In the genomic region with DNA sequence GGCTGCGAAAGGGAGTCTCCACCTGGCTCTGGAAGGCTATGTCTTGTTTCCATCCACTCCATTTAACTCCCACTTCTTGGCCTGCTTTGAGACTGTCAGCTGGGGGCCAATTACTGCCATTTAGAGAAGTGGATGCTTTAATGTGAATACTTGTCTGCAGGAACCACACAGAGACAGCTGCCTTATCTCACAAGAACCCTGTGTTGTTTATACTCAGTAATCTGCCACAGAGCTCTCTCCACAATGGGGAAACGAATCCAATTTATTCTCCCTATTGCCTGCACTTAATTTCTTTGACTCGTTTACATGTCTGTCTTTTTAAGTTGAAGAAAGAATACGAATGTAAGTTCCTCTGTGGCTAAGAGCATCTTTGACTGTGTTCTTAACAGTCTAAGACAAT, we compare ENCODE assay signal across 14 cellular contexts.
DNase-seq lines count a peak whose midpoint lies in the region; ATAC-seq and TF ChIP-seq lines count a peak whose summit lies in the region.
"Had no signal": no experiment of that assay in that cellular context is flagged by ENCODE, and none has a peak within 500 bp of the region (broad histone marks: within the 10 kb centered on the region; RNA-seq: fewer than 3 reads in every experiment).

No MANE protein-coding gene starts in this region.

- H3K79me2 ChIP-seq in neural cell (replicated peaks; ENCODE audit: insufficient read depth, low read length): no peaks in the 10 kb centered on the region

- no peaks in the 10 kb centered on the region for H3K27me3 Mint-ChIP-seq in activated CD8-positive, alpha-beta T cell treated with anti-CD3 and anti-CD28 coated beads for 36 hours
- H3K27me3 Mint-ChIP-seq in activated naive CD4-positive, alpha-beta T cell treated with anti-CD3 and anti-CD28 coated beads, Interleukin-2, amount 10 ng/mL, durations not matched to agents 7 days and 5 days: no peaks in the 10 kb centered on the region

- no peak for ATAC-seq in activated CD8-positive, alpha-beta T cell treated with anti-CD3 and anti-CD28 coated beads for 36 hours
- ATAC-seq in HG02973 (IDR thresholded peaks at IDR 0.05; ENCODE audit: unreplicated experiment): no peak
- ATAC-seq: activated T-cell treated with anti-CD3 and anti-CD28 coated beads, Interleukin-2, amount 50 U/mL, for 4 hours had no signal

- H4K20me1 ChIP-seq in neural cell (ENCODE audit: insufficient read depth): no peaks in the 10 kb centered on the region

- H2AFZ ChIP-seq in neural cell (ENCODE audit: low read depth, low read length): no peak overlapping the region

- no peaks in the 10 kb centered on the region for H3K36me3 ChIP-seq in neural cell (ENCODE audit: insufficient read depth, low read length)

- H3F3A ChIP-seq in neural cell (ENCODE audit: insufficient read depth, low read length, poor library complexity, severe bottlenecking): peaks cover 5% of the 10 kb centered on the region

- POLR2A ChIA-PET in activated CD8-positive, alpha-beta T cell treated with anti-CD3 and anti-CD28 coated beads for 36 hours (lab: Charles Lee): no interaction called here

- H3K4me3 ChIP-seq in neural cell (ENCODE audit: low read length): no peak overlapping the region

- peaks cover 3% of the 10 kb centered on the region for H3K9me3 ChIP-seq in neural cell (ENCODE audit: low read length)

- peaks cover 1% of the 10 kb centered on the region for H3K9me3 Mint-ChIP-seq in activated CD8-positive, alpha-beta T cell treated with anti-CD3 and anti-CD28 coated beads for 36 hours
- H3K9me3 Mint-ChIP-seq in activated naive CD4-positive, alpha-beta T cell treated with anti-CD3 and anti-CD28 coated beads, Interleukin-2, amount 10 ng/mL, durations not matched to agents 7 days and 5 days: peaks cover 8% of the 10 kb centered on the region
- H3K9me3 Mint-ChIP-seq: activated T-cell treated with anti-CD3 and anti-CD28 coated beads, Interleukin-2, amount 50 U/mL, for 4 hours had no signal

- H3K27ac ChIP-seq in neural cell (ENCODE audit: low read length): peak overlapping the region; percentile 33
- H3K27ac ChIP-seq: KMS-11 had no signal

- no peaks in the 10 kb centered on the region for H3K4me1 Mint-ChIP-seq in activated CD8-positive, alpha-beta T cell treated with anti-CD3 and anti-CD28 coated beads for 36 hours (ENCODE audit: low read depth)
- H3K4me1 Mint-ChIP-seq in activated naive CD4-positive, alpha-beta T cell treated with anti-CD3 and anti-CD28 coated beads, Interleukin-2, amount 10 ng/mL, durations not matched to agents 7 days and 5 days: no peaks in the 10 kb centered on the region

- no peak overlapping the region for H3K27ac Mint-ChIP-seq in activated CD8-positive, alpha-beta T cell treated with anti-CD3 and anti-CD28 coated beads for 36 hours
- no peak overlapping the region for H3K27ac Mint-ChIP-seq in activated naive CD4-positive, alpha-beta T cell treated with anti-CD3 and anti-CD28 coated beads, Interleukin-2, amount 10 ng/mL, durations not matched to agents 7 days and 5 days

- no peak overlapping the region for H3K9ac ChIP-seq in neural cell (ENCODE audit: low read length)
- H3K9ac ChIP-seq: KMS-11 had no signal

- TF ChIP-seq EP300 in neural cell (conservative IDR thresholded peaks at IDR 0.05; ENCODE audit: poor library complexity, severe bottlenecking): peak; percentile 31

- H3K27me3 ChIP-seq in neural cell (ENCODE audit: insufficient read depth, low read depth, low read length): no peaks in the 10 kb centered on the region

- no peak overlapping the region for H3K4me3 Mint-ChIP-seq in activated CD8-positive, alpha-beta T cell treated with anti-CD3 and anti-CD28 coated beads for 36 hours
- H3K4me3 Mint-ChIP-seq in activated naive CD4-positive, alpha-beta T cell treated with anti-CD3 and anti-CD28 coated beads, Interleukin-2, amount 10 ng/mL, durations not matched to agents 7 days and 5 days: no peak overlapping the region
- H3K4me3 Mint-ChIP-seq: activated T-cell treated with anti-CD3 and anti-CD28 coated beads, Interleukin-2, amount 50 U/mL, for 4 hours had no signal

- no peak for TF ChIP-seq RAD21 in neural cell (conservative IDR thresholded peaks at IDR 0.05)

- no peak overlapping the region for H3K4me2 ChIP-seq in neural cell (ENCODE audit: low read length)
- H3K4me2 ChIP-seq: KMS-11 had no signal

- no peaks in the 10 kb centered on the region for H3K9me2 ChIP-seq in neural cell (ENCODE audit: insufficient read depth, low read length)

- intact Hi-C loops in activated CD8-positive, alpha-beta T cell treated with anti-CD3 and anti-CD28 coated beads for 36 hours (cut with micrococcal nuclease): no loop called here

- DNase-seq in H4 (ENCODE audit: low spot score) (peak; percentile 29), NCI-H2107 treated with DMSO at 0.1 percent for 48 hours (lab: John Stamatoyannopoulos, UW; ENCODE audit: unreplicated experiment) (peak; percentile 82), OCI-M1 (lab: John Stamatoyannopoulos, UW) (peak; percentile 81), hepatic stellate cell (ENCODE audit: low spot score) (no peak)
- no peak for DNase-seq in activated CD8-positive, alpha-beta T cell treated with anti-CD3 and anti-CD28 coated beads for 36 hours
- no peak for DNase-seq in activated naive CD4-positive, alpha-beta T cell treated with anti-CD3 and anti-CD28 coated beads, Interleukin-2, amount 10 ng/mL, durations not matched to agents 7 days and 5 days
- DNase-seq: activated CD4-positive, alpha-beta T cell treated with anti-CD3 and anti-CD28 coated beads for 48 hours; activated T-cell treated with anti-CD3 and anti-CD28 coated beads, Interleukin-2, amount 50 U/mL, for 4 hours; cerebellar nuclear complex; kidney glomerular epithelial cell; T-helper 2 cell had no signal

- CTCF ChIA-PET in activated CD8-positive, alpha-beta T cell treated with anti-CD3 and anti-CD28 coated beads for 36 hours (lab: Charles Lee): no interaction called here
- CTCF ChIA-PET in activated naive CD4-positive, alpha-beta T cell treated with anti-CD3 and anti-CD28 coated beads, Interleukin-2, amount 10 ng/mL, durations not matched to agents 7 days and 5 days (lab: Charles Lee): no interaction called here

- TF ChIP-seq CTCF in neural cell (IDR thresholded peaks at IDR 0.05; ENCODE audit: poor library complexity, severe bottlenecking): peak; percentile 18
- TF ChIP-seq CTCF in activated CD8-positive, alpha-beta T cell treated with anti-CD3 and anti-CD28 coated beads for 36 hours (IDR thresholded peaks at IDR 0.05): no peak

- H3K36me3 Mint-ChIP-seq in activated CD8-positive, alpha-beta T cell treated with anti-CD3 and anti-CD28 coated beads for 36 hours (ENCODE audit: low read depth): no peaks in the 10 kb centered on the region
- H3K36me3 Mint-ChIP-seq in activated naive CD4-positive, alpha-beta T cell treated with anti-CD3 and anti-CD28 coated beads, Interleukin-2, amount 10 ng/mL, durations not matched to agents 7 days and 5 days: no peaks in the 10 kb centered on the region

TF ChIP-seq in neural cell, 6 proteins besides CTCF, POLR2A, EP300 and RAD21:
- TF ChIP-seq POLR2AphosphoS5 (IDR thresholded peaks at IDR 0.05) (peak; percentile 80), SMC3 (conservative IDR thresholded peaks at IDR 0.05; ENCODE audit: poor library complexity) (no peak), TAF1 (IDR thresholded peaks at IDR 0.05; ENCODE audit: low read depth) (no peak)
- TF ChIP-seq, protein P1, sequence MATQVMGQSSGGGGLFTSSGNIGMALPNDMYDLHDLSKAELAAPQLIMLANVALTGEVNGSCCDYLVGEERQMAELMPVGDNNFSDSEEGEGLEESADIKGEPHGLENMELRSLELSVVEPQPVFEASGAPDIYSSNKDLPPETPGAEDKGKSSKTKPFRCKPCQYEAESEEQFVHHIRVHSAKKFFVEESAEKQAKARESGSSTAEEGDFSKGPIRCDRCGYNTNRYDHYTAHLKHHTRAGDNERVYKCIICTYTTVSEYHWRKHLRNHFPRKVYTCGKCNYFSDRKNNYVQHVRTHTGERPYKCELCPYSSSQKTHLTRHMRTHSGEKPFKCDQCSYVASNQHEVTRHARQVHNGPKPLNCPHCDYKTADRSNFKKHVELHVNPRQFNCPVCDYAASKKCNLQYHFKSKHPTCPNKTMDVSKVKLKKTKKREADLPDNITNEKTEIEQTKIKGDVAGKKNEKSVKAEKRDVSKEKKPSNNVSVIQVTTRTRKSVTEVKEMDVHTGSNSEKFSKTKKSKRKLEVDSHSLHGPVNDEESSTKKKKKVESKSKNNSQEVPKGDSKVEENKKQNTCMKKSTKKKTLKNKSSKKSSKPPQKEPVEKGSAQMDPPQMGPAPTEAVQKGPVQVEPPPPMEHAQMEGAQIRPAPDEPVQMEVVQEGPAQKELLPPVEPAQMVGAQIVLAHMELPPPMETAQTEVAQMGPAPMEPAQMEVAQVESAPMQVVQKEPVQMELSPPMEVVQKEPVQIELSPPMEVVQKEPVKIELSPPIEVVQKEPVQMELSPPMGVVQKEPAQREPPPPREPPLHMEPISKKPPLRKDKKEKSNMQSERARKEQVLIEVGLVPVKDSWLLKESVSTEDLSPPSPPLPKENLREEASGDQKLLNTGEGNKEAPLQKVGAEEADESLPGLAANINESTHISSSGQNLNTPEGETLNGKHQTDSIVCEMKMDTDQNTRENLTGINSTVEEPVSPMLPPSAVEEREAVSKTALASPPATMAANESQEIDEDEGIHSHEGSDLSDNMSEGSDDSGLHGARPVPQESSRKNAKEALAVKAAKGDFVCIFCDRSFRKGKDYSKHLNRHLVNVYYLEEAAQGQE (IDR thresholded peaks at IDR 0.05; ENCODE audit: borderline replicate concordance): peak; percentile 35
TF ChIP-seq in neural cell: peak in this region for 2.

Comparison
In these comparisons a context has a peak if more than half of its experiments do, and no peak if none do; other contexts are left out.
1. DNase-seq: peak in H4 (single experiment), NCI-H2107 treated with DMSO at 0.1 percent for 48 hours (single experiment) and OCI-M1 (single experiment); none in activated CD8-positive, alpha-beta T cell treated with anti-CD3 and anti-CD28 coated beads for 36 hours (single experiment), activated naive CD4-positive, alpha-beta T cell treated with anti-CD3 and anti-CD28 coated beads, Interleukin-2, amount 10 ng/mL, durations not matched to agents 7 days and 5 days (single experiment) and hepatic stellate cell (single experiment).